Comparison of ENCODE assay signal across 11 cellular contexts in genomic region chrX:17592117-17592516, GRCh38.
DNase-seq lines count a peak whose midpoint lies in the region; ATAC-seq and TF ChIP-seq lines count a peak whose summit lies in the region.
"Had no signal": no experiment of that assay in that cellular context is flagged by ENCODE, and none has a peak within 500 bp of the region (broad histone marks: within the 10 kb centered on the region; RNA-seq: fewer than 3 reads in every experiment).

No MANE protein-coding gene starts in this region.

- DNase-seq in activated CD4-positive, alpha-beta T cell treated with anti-CD3 and anti-CD28 coated beads, Interleukin-2, amount 10 ng/mL, durations not matched to agents 24 days and 14 days, result no peak
- DNase-seq in activated CD4-positive, alpha-beta T cell treated with anti-CD3 and anti-CD28 coated beads for 48 hours, result no peak
- DNase-seq in activated naive CD8-positive, alpha-beta T cell treated with anti-CD3 and anti-CD28 coated beads, Interleukin-2, amount 10 ng/mL, durations not matched to agents 7 days and 5 days, result no peak
- DNase-seq in glomerular visceral epithelial cell (ENCODE audit: extremely low spot score) (peak; percentile 2), suprapubic skin (ENCODE audit: low spot score in 2 of 2) (no peak), neural progenitor cell (ENCODE audit: low spot score) (no peak)
- DNase-seq in stimulated activated effector memory CD8-positive, alpha-beta T cell treated with anti-CD3 and anti-CD28 coated beads, Interleukin-12 subunit alpha, Interleukin-12 subunit beta, amount 100 ng/mL, for 72 hours (ENCODE audit: low spot score in 2 of 2), result no peak
- DNase-seq: lower lobe of right lung had no signal

- no peaks in the 10 kb centered on the region for H3K79me2 ChIP-seq in neural progenitor cell (ENCODE audit: low read depth)

- 48% methylated on average over 1 of the region's 1 CpG for WGBS in suprapubic skin

- H3K9ac ChIP-seq in neural progenitor cell, result no peak overlapping the region

- H3K27ac ChIP-seq in suprapubic skin (peak overlapping the region; percentile 29), neural progenitor cell (no peak overlapping the region)
- H3K27ac ChIP-seq: cardiac muscle cell, lower lobe of right lung had no signal

- no peak overlapping the region for H3K4me3 ChIP-seq in suprapubic skin
- H3K4me3 ChIP-seq in neural progenitor cell, result no peak overlapping the region
- H3K4me3 ChIP-seq: cardiac muscle cell, lower lobe of right lung had no signal

- no peak for TF ChIP-seq POLR2A in suprapubic skin (IDR thresholded peaks at IDR 0.05)

- no peak overlapping the region for H2AFZ ChIP-seq in neural progenitor cell (replicated peaks)

- H3K4me1 Mint-ChIP-seq in activated CD4-positive, alpha-beta T cell treated with anti-CD3 and anti-CD28 coated beads, Interleukin-2, amount 10 ng/mL, durations not matched to agents 24 days and 14 days, result peaks cover 15% of the 10 kb centered on the region
- H3K4me1 Mint-ChIP-seq in activated naive CD8-positive, alpha-beta T cell treated with anti-CD3 and anti-CD28 coated beads, Interleukin-2, amount 10 ng/mL, durations not matched to agents 7 days and 5 days, result peaks cover 16% of the 10 kb centered on the region
- H3K4me1 Mint-ChIP-seq in stimulated activated effector memory CD8-positive, alpha-beta T cell treated with anti-CD3 and anti-CD28 coated beads, Interleukin-12 subunit alpha, Interleukin-12 subunit beta, amount 100 ng/mL, for 72 hours, result no peaks in the 10 kb centered on the region
- H3K4me1 Mint-ChIP-seq in neural progenitor cell, result peaks cover 25% of the 10 kb centered on the region

- peak overlapping the region; percentile 45 for H3K4me3 Mint-ChIP-seq in activated CD4-positive, alpha-beta T cell treated with anti-CD3 and anti-CD28 coated beads, Interleukin-2, amount 10 ng/mL, durations not matched to agents 24 days and 14 days
- H3K4me3 Mint-ChIP-seq in activated naive CD8-positive, alpha-beta T cell treated with anti-CD3 and anti-CD28 coated beads, Interleukin-2, amount 10 ng/mL, durations not matched to agents 7 days and 5 days, result peak overlapping the region; percentile 25
- H3K4me3 Mint-ChIP-seq in stimulated activated effector memory CD8-positive, alpha-beta T cell treated with anti-CD3 and anti-CD28 coated beads, Interleukin-12 subunit alpha, Interleukin-12 subunit beta, amount 100 ng/mL, for 72 hours, result no peak overlapping the region
- no peak overlapping the region for H3K4me3 Mint-ChIP-seq in neural progenitor cell
- H3K4me3 Mint-ChIP-seq: activated CD8-positive, alpha-beta memory T cell treated with anti-CD3 and anti-CD28 coated beads, Interleukin-2, amount 10 ng/mL, durations not matched to agents 7 days and 5 days had no signal

- POLR2A ChIA-PET in activated naive CD8-positive, alpha-beta T cell treated with anti-CD3 and anti-CD28 coated beads, Interleukin-2, amount 10 ng/mL, durations not matched to agents 7 days and 5 days (lab: Charles Lee), result no interaction called here

- ATAC-seq in activated naive CD8-positive, alpha-beta T cell treated with anti-CD3 and anti-CD28 coated beads, Interleukin-2, amount 10 ng/mL, durations not matched to agents 7 days and 5 days (ENCODE audit: low read depth), result no peak
- ATAC-seq in stimulated activated effector memory CD8-positive, alpha-beta T cell treated with anti-CD3 and anti-CD28 coated beads, Interleukin-12 subunit alpha, Interleukin-12 subunit beta, amount 100 ng/mL, for 72 hours, result no peak
- no peak for ATAC-seq in HG02870 (IDR thresholded peaks at IDR 0.05; ENCODE audit: unreplicated experiment)
- ATAC-seq: activated CD8-positive, alpha-beta memory T cell treated with anti-CD3 and anti-CD28 coated beads, Interleukin-2, amount 10 ng/mL, durations not matched to agents 7 days and 5 days had no signal

- H3K27me3 ChIP-seq in suprapubic skin (no peaks in the 10 kb centered on the region), neural progenitor cell (no peaks in the 10 kb centered on the region)
- H3K27me3 ChIP-seq: cardiac muscle cell had no signal

- TF ChIP-seq EP300 in suprapubic skin (IDR thresholded peaks at IDR 0.05), result no peak

- intact Hi-C loops in activated CD4-positive, alpha-beta T cell treated with anti-CD3 and anti-CD28 coated beads, Interleukin-2, amount 10 ng/mL, durations not matched to agents 24 days and 14 days (cut with micrococcal nuclease), result loop anchor here (10.0 kb wide), 1 partner anchor 63 kb away; no protein-coding TSS in a partner anchor

- H4K20me1 ChIP-seq in neural progenitor cell (ENCODE audit: low read depth), result no peaks in the 10 kb centered on the region

- H3K4me1 ChIP-seq in suprapubic skin (no peaks in the 10 kb centered on the region), neural progenitor cell (no peaks in the 10 kb centered on the region)
- H3K4me1 ChIP-seq: lower lobe of right lung had no signal

- H3K36me3 ChIP-seq in suprapubic skin, result no peaks in the 10 kb centered on the region
- no peaks in the 10 kb centered on the region for H3K36me3 ChIP-seq in neural progenitor cell
- H3K36me3 ChIP-seq: cardiac muscle cell, lower lobe of right lung had no signal

- H3F3A ChIP-seq in neural progenitor cell (ENCODE audit: low read depth), result no peaks in the 10 kb centered on the region

- no peak overlapping the region for H3K4me2 ChIP-seq in neural progenitor cell

- H3K9me3 Mint-ChIP-seq in activated CD4-positive, alpha-beta T cell treated with anti-CD3 and anti-CD28 coated beads, Interleukin-2, amount 10 ng/mL, durations not matched to agents 24 days and 14 days, result no peaks in the 10 kb centered on the region
- no peaks in the 10 kb centered on the region for H3K9me3 Mint-ChIP-seq in activated naive CD8-positive, alpha-beta T cell treated with anti-CD3 and anti-CD28 coated beads, Interleukin-2, amount 10 ng/mL, durations not matched to agents 7 days and 5 days
- no peaks in the 10 kb centered on the region for H3K9me3 Mint-ChIP-seq in stimulated activated effector memory CD8-positive, alpha-beta T cell treated with anti-CD3 and anti-CD28 coated beads, Interleukin-12 subunit alpha, Interleukin-12 subunit beta, amount 100 ng/mL, for 72 hours
- H3K9me3 Mint-ChIP-seq in neural progenitor cell, result peaks cover 2% of the 10 kb centered on the region

- H3K27ac Mint-ChIP-seq in activated CD4-positive, alpha-beta T cell treated with anti-CD3 and anti-CD28 coated beads, Interleukin-2, amount 10 ng/mL, durations not matched to agents 24 days and 14 days, result peak overlapping the region; percentile 37
- H3K27ac Mint-ChIP-seq in activated naive CD8-positive, alpha-beta T cell treated with anti-CD3 and anti-CD28 coated beads, Interleukin-2, amount 10 ng/mL, durations not matched to agents 7 days and 5 days, result peak overlapping the region; percentile 48
- no peak overlapping the region for H3K27ac Mint-ChIP-seq in stimulated activated effector memory CD8-positive, alpha-beta T cell treated with anti-CD3 and anti-CD28 coated beads, Interleukin-12 subunit alpha, Interleukin-12 subunit beta, amount 100 ng/mL, for 72 hours
- no peak overlapping the region for H3K27ac Mint-ChIP-seq in neural progenitor cell
- H3K27ac Mint-ChIP-seq: activated CD8-positive, alpha-beta memory T cell treated with anti-CD3 and anti-CD28 coated beads, Interleukin-2, amount 10 ng/mL, durations not matched to agents 7 days and 5 days had no signal

- no peak for TF ChIP-seq CTCF in suprapubic skin (IDR thresholded peaks at IDR 0.05)
- no peak for TF ChIP-seq CTCF in neural progenitor cell (IDR thresholded peaks at IDR 0.05)

- H3K27me3 Mint-ChIP-seq in activated CD4-positive, alpha-beta T cell treated with anti-CD3 and anti-CD28 coated beads, Interleukin-2, amount 10 ng/mL, durations not matched to agents 24 days and 14 days, result peaks cover 2% of the 10 kb centered on the region
- no peaks in the 10 kb centered on the region for H3K27me3 Mint-ChIP-seq in activated naive CD8-positive, alpha-beta T cell treated with anti-CD3 and anti-CD28 coated beads, Interleukin-2, amount 10 ng/mL, durations not matched to agents 7 days and 5 days
- H3K27me3 Mint-ChIP-seq in neural progenitor cell (ENCODE audit: insufficient read depth, low read depth), result no peaks in the 10 kb centered on the region
- H3K27me3 Mint-ChIP-seq: activated CD8-positive, alpha-beta memory T cell treated with anti-CD3 and anti-CD28 coated beads, Interleukin-2, amount 10 ng/mL, durations not matched to agents 7 days and 5 days had no signal

- no peaks in the 10 kb centered on the region for H3K36me3 Mint-ChIP-seq in activated CD4-positive, alpha-beta T cell treated with anti-CD3 and anti-CD28 coated beads, Interleukin-2, amount 10 ng/mL, durations not matched to agents 24 days and 14 days (ENCODE audit: low read depth)
- no peaks in the 10 kb centered on the region for H3K36me3 Mint-ChIP-seq in activated naive CD8-positive, alpha-beta T cell treated with anti-CD3 and anti-CD28 coated beads, Interleukin-2, amount 10 ng/mL, durations not matched to agents 7 days and 5 days
- no peaks in the 10 kb centered on the region for H3K36me3 Mint-ChIP-seq in stimulated activated effector memory CD8-positive, alpha-beta T cell treated with anti-CD3 and anti-CD28 coated beads, Interleukin-12 subunit alpha, Interleukin-12 subunit beta, amount 100 ng/mL, for 72 hours
- H3K36me3 Mint-ChIP-seq in neural progenitor cell, result no peaks in the 10 kb centered on the region
- H3K36me3 Mint-ChIP-seq: activated CD8-positive, alpha-beta memory T cell treated with anti-CD3 and anti-CD28 coated beads, Interleukin-2, amount 10 ng/mL, durations not matched to agents 7 days and 5 days had no signal

- no peaks in the 10 kb centered on the region for H3K9me3 ChIP-seq in suprapubic skin
- no peaks in the 10 kb centered on the region for H3K9me3 ChIP-seq in neural progenitor cell (ENCODE audit: low read depth)
- H3K9me3 ChIP-seq: lower lobe of right lung had no signal

Comparison
In these comparisons a context has a peak if more than half of its experiments do, and no peak if none do; other contexts are left out.
1. H3K27ac Mint-ChIP-seq: peak in activated CD4-positive, alpha-beta T cell treated with anti-CD3 and anti-CD28 coated beads, Interleukin-2, amount 10 ng/mL, durations not matched to agents 24 days and 14 days (single experiment) and activated naive CD8-positive, alpha-beta T cell treated with anti-CD3 and anti-CD28 coated beads, Interleukin-2, amount 10 ng/mL, durations not matched to agents 7 days and 5 days (single experiment); none in stimulated activated effector memory CD8-positive, alpha-beta T cell treated with anti-CD3 and anti-CD28 coated beads, Interleukin-12 subunit alpha, Interleukin-12 subunit beta, amount 100 ng/mL, for 72 hours (single experiment) and neural progenitor cell (single experiment).
2. H3K4me3 Mint-ChIP-seq: peak in activated CD4-positive, alpha-beta T cell treated with anti-CD3 and anti-CD28 coated beads, Interleukin-2, amount 10 ng/mL, durations not matched to agents 24 days and 14 days (single experiment) and activated naive CD8-positive, alpha-beta T cell treated with anti-CD3 and anti-CD28 coated beads, Interleukin-2, amount 10 ng/mL, durations not matched to agents 7 days and 5 days (single experiment); none in stimulated activated effector memory CD8-positive, alpha-beta T cell treated with anti-CD3 and anti-CD28 coated beads, Interleukin-12 subunit alpha, Interleukin-12 subunit beta, amount 100 ng/mL, for 72 hours (single experiment) and neural progenitor cell (single experiment).